In genomic region chr6:12359051-12359450, GRCh38 we compare ENCODE assay signal across 25 cellular contexts.
A peak's percentile ranks its signal among the peaks of the same experiment; 100 is the strongest.
DNase-seq lines count a peak whose midpoint lies in the region; ATAC-seq, FAIRE-seq and TF ChIP-seq lines count a peak whose summit lies in the region.
"Had no signal": no experiment of that assay in that cellular context is flagged by ENCODE, and none has a peak within 500 bp of the region (broad histone marks: within the 10 kb centered on the region; RNA-seq: fewer than 3 reads in every experiment).

No MANE protein-coding gene starts in this region.

- H3K36me3 ChIP-seq in ACC112 (ENCODE audit: insufficient read depth, low read length) = no peaks in the 10 kb centered on the region
- H3K36me3 ChIP-seq: Peyer's patch had no signal

- H3K4me3 ChIP-seq in ACC112 (ENCODE audit: low read depth, low read length) = no peak overlapping the region
- H3K4me3 ChIP-seq: Peyer's patch had no signal

- ATAC-seq in HG02973 (IDR thresholded peaks at IDR 0.05; ENCODE audit: unreplicated experiment) (no peak), GM18502 (IDR thresholded peaks at IDR 0.05; ENCODE audit: poor library complexity, unreplicated experiment) (no peak), GM21737 (IDR thresholded peaks at IDR 0.05; ENCODE audit: unreplicated experiment) (no peak)
- ATAC-seq: CD8-positive, alpha-beta T cell; Right ventricle myocardium inferior had no signal

- no peaks in the 10 kb centered on the region for H3K27me3 Mint-ChIP-seq in osteocyte (ENCODE audit: unreplicated experiment)

- TF ChIP-seq POLR2A in GM12891 (IDR thresholded peaks at IDR 0.05; ENCODE audit: low read depth, low read length) = no peak

- peaks cover 40% of the 10 kb centered on the region for H3K4me1 Mint-ChIP-seq in osteocyte (ENCODE audit: unreplicated experiment)

- TF ChIP-seq CTCF in osteocyte (IDR thresholded peaks at IDR 0.05) = no peak

- peak overlapping the region; percentile 46 for H2AFZ ChIP-seq in ACC112 (ENCODE audit: low read length, unreplicated experiment)

- no peaks in the 10 kb centered on the region for H3K36me3 Mint-ChIP-seq in osteocyte (ENCODE audit: unreplicated experiment)
- H3K36me3 Mint-ChIP-seq: CD8-positive, alpha-beta T cell had no signal

- FAIRE-seq in GM12891 (lab: Jason Lieb, UNC) = no peak
- FAIRE-seq: A204.1, D721Med, HTR-8/SVneo had no signal

- no peaks in the 10 kb centered on the region for H3K79me2 ChIP-seq in ACC112 (ENCODE audit: control insufficient read depth, insufficient read depth, low read length, unreplicated experiment)

- no peak overlapping the region for H3K27ac Mint-ChIP-seq in osteocyte (ENCODE audit: unreplicated experiment)
- H3K27ac Mint-ChIP-seq: CD8-positive, alpha-beta T cell; H9 had no signal

- no peaks in the 10 kb centered on the region for H3K9me3 Mint-ChIP-seq in osteocyte (ENCODE audit: unreplicated experiment)
- H3K9me3 Mint-ChIP-seq: CD8-positive, alpha-beta T cell; H9 had no signal

- H3K4me3 Mint-ChIP-seq in osteocyte (ENCODE audit: unreplicated experiment) = no peak overlapping the region
- H3K4me3 Mint-ChIP-seq: CD8-positive, alpha-beta T cell; H9 had no signal

- H3K27ac ChIP-seq in ACC112 (ENCODE audit: low read depth, low read length) = no peak overlapping the region
- H3K27ac ChIP-seq: HL-60, Peyer's patch had no signal

- H3K4me1 ChIP-seq in ACC112 (ENCODE audit: control insufficient read depth, insufficient read depth, low read length, unreplicated experiment) = peaks cover 26% of the 10 kb centered on the region

- DNase-seq in GM12891 (ENCODE audit: insufficient read length, low spot score) = no peak
- DNase-seq in NOMO-1 (lab: John Stamatoyannopoulos, UW; ENCODE audit: unreplicated experiment in 2 of 2) = peak; percentile 26 to 85
- peak; percentile 26 for DNase-seq in globus pallidus (ENCODE audit: low spot score)
- no peak for DNase-seq in osteocyte (ENCODE audit: extremely low spot score, unreplicated experiment)
- DNase-seq: CD8-positive, alpha-beta T cell; DND-41; GDM1; H9; NCI-H1436; NCI-H2029; NCI-H2171; NCI-H446; NK-92 treated with Interleukin-12 subunit alpha and Interleukin-12 subunit beta, amount 100 ng/mL, for 24 hours; Peyer's patch; SK-N-SH; T-helper 1 cell had no signal

- H3K27me3 ChIP-seq in ACC112 (ENCODE audit: insufficient read depth, low read length) = no peaks in the 10 kb centered on the region
- H3K27me3 ChIP-seq: Peyer's patch had no signal

TF ChIP-seq in GM12891, 5 proteins besides CTCF, POLR2A, EP300 and RAD21:
- TF ChIP-seq POLR2AphosphoS5 (IDR thresholded peaks at IDR 0.05; ENCODE audit: low read depth, low read length) = no peak
- TF ChIP-seq POU2F2 (IDR thresholded peaks at IDR 0.05; ENCODE audit: low read depth, low read length) = no peak
- peak; percentile 25; the same call in 1 of the 2 replicates for TF ChIP-seq SPI1 (IDR thresholded peaks at IDR 0.05; ENCODE audit: low read depth, low read length)
TF ChIP-seq in GM12891: peak in this region for 1.

Comparison
In these comparisons a context has a peak if more than half of its experiments do, and no peak if none do; other contexts are left out.
1. DNase-seq: peak in NOMO-1 (2 of 2) and globus pallidus (single experiment); none in GM12891 (single experiment) and osteocyte (single experiment).